1 cellular context compared by ENCODE assay signal in the genomic region with DNA sequence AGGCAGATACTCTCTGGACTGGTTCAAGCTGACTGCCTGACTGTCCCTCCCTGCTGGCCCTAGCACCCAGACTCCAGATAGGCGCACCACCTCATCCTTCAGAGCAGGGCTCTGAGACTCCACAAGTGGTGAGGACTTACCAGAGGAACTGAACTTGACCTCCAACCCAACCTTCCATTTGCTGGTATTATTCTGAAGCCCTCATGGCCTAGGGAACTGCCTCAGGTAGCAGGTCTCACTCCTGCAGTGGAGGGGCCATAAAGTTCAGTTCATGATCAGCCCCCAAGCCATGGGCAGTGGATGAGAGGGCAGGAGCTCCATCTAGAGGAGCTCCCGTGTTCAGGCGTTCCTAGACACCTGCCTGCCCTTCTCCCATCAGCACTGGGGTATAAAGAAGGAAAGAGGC.
TF ChIP-seq lines count a peak whose summit lies in the region.

No MANE protein-coding gene starts in this region.

TF ChIP-seq in HepG2, 621 proteins besides CTCF, POLR2A, EP300 and RAD21:
- TF ChIP-seq STAG1 (CRISPR knock-in tag; IDR thresholded peaks at IDR 0.05), result peak; percentile 47
- TF ChIP-seq, protein P1, sequence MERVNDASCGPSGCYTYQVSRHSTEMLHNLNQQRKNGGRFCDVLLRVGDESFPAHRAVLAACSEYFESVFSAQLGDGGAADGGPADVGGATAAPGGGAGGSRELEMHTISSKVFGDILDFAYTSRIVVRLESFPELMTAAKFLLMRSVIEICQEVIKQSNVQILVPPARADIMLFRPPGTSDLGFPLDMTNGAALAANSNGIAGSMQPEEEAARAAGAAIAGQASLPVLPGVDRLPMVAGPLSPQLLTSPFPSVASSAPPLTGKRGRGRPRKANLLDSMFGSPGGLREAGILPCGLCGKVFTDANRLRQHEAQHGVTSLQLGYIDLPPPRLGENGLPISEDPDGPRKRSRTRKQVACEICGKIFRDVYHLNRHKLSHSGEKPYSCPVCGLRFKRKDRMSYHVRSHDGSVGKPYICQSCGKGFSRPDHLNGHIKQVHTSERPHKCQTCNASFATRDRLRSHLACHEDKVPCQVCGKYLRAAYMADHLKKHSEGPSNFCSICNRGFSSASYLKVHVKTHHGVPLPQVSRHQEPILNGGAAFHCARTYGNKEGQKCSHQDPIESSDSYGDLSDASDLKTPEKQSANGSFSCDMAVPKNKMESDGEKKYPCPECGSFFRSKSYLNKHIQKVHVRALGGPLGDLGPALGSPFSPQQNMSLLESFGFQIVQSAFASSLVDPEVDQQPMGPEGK (CRISPR knock-in tag; IDR thresholded peaks at IDR 0.05), result peak; percentile 70
